In genomic region chr12:125065021-125065752, GRCh38 we compare ENCODE assay signal across 8 cellular contexts. TPM values are rescaled to one million over a fixed set of nuclear protein-coding genes. Genes with fewer than 3 reads are reported as not detected.
A peak's percentile ranks its signal among the peaks of the same experiment; 100 is the strongest.
DNase-seq lines count a peak whose midpoint lies in the region; ATAC-seq and TF ChIP-seq lines count a peak whose summit lies in the region.

A gene with protein sequence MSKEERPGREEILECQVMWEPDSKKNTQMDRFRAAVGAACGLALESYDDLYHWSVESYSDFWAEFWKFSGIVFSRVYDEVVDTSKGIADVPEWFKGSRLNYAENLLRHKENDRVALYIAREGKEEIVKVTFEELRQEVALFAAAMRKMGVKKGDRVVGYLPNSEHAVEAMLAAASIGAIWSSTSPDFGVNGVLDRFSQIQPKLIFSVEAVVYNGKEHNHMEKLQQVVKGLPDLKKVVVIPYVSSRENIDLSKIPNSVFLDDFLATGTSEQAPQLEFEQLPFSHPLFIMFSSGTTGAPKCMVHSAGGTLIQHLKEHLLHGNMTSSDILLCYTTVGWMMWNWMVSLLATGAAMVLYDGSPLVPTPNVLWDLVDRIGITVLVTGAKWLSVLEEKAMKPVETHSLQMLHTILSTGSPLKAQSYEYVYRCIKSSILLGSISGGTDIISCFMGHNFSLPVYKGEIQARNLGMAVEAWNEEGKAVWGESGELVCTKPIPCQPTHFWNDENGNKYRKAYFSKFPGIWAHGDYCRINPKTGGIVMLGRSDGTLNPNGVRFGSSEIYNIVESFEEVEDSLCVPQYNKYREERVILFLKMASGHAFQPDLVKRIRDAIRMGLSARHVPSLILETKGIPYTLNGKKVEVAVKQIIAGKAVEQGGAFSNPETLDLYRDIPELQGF (plus strand): TSS chr12:125065435. CDS start chr12:125065585, 150 bp downstream.

- peaks cover 4% of the 10 kb centered on the region for H3K36me3 Mint-ChIP-seq in activated naive CD4-positive, alpha-beta T cell treated with anti-CD3 and anti-CD28 coated beads, Interleukin-2, amount 10 ng/mL, durations not matched to agents 7 days and 5 days

- CTCF ChIA-PET in activated naive CD4-positive, alpha-beta T cell treated with anti-CD3 and anti-CD28 coated beads, Interleukin-2, amount 10 ng/mL, durations not matched to agents 7 days and 5 days (lab: Charles Lee), result interaction anchor here (1.4 kb wide), 1 partner anchor 125 kb away, joined by 4 read pairs; no protein-coding TSS in a partner anchor

- H3K9me3 Mint-ChIP-seq in activated naive CD4-positive, alpha-beta T cell treated with anti-CD3 and anti-CD28 coated beads, Interleukin-2, amount 10 ng/mL, durations not matched to agents 7 days and 5 days, result no peaks in the 10 kb centered on the region

- H3K4me1 Mint-ChIP-seq in activated naive CD4-positive, alpha-beta T cell treated with anti-CD3 and anti-CD28 coated beads, Interleukin-2, amount 10 ng/mL, durations not matched to agents 7 days and 5 days, result peaks cover 18% of the 10 kb centered on the region

- H3K4me3 Mint-ChIP-seq in activated naive CD4-positive, alpha-beta T cell treated with anti-CD3 and anti-CD28 coated beads, Interleukin-2, amount 10 ng/mL, durations not matched to agents 7 days and 5 days, result peak within 1 kb of the TSS; percentile 70

- peaks cover 35% of the 10 kb centered on the region for H3K27me3 Mint-ChIP-seq in activated naive CD4-positive, alpha-beta T cell treated with anti-CD3 and anti-CD28 coated beads, Interleukin-2, amount 10 ng/mL, durations not matched to agents 7 days and 5 days

- no peak within 1 kb of the TSS for H3K27ac Mint-ChIP-seq in activated naive CD4-positive, alpha-beta T cell treated with anti-CD3 and anti-CD28 coated beads, Interleukin-2, amount 10 ng/mL, durations not matched to agents 7 days and 5 days

- DNase-seq in GDM1 (lab: John Stamatoyannopoulos, UW), result peak; percentile 18
- DNase-seq in H4 (ENCODE audit: low spot score), result no peak
- DNase-seq in LNCaP clone FGC (ENCODE audit: low read depth), result peak; percentile 41
- DNase-seq in SK-MEL-5 (ENCODE audit: low read depth, low spot score), result peak; percentile 64
- peak; percentile 83 for DNase-seq in activated naive CD4-positive, alpha-beta T cell treated with anti-CD3 and anti-CD28 coated beads, Interleukin-2, amount 10 ng/mL, durations not matched to agents 7 days and 5 days
- DNase-seq in globus pallidus (ENCODE audit: low spot score), result peak; percentile 80
- peak; percentile 36 for DNase-seq in omental fat pad (ENCODE audit: low spot score)

- in situ Hi-C loops in SK-MEL-5 (cut with HindIII; ENCODE audit: low pct_unique_long_range_greater_than_20kb, low sequenced_read_pairs), result no loop called here

- TF ChIP-seq CTCF in LNCaP clone FGC (IDR thresholded peaks at IDR 0.05; ENCODE audit: control insufficient read depth, extremely low read depth, insufficient read depth) (0 out of 2 replicates have a peak, but pooled peaks have one; percentile 21), omental fat pad (IDR thresholded peaks at IDR 0.05) (no peak)

- peak within 1 kb of the TSS; percentile 36 for H3K27ac ChIP-seq in temporal lobe (ENCODE audit: low read depth, low read length)

- peak; percentile 97 for ATAC-seq in omental fat pad (ENCODE audit: low FRiP score)

- peak within 1 kb of the TSS; percentile 91 for H3K4me3 ChIP-seq in LNCaP clone FGC (ENCODE audit: low read depth, low read length)

RNA-seq across cellular contexts. Expression of the gene that starts here (rescaled TPM):
- 21.4 and 26.6 TPM in 2 replicates for total RNA-seq in H4 (2014; rRNA removed; shearing (Covaris generic))
- total RNA-seq in SK-MEL-5 (2014; rRNA removed; shearing (Covaris generic)), result 13.0 and 13.8 TPM in 2 replicates
- polyA plus RNA-seq in SK-MEL-5 (2015; cell fraction: cytosol; rRNA removed), result 15.4 and 26.6 TPM in 2 replicates
- polyA plus RNA-seq in SK-MEL-5 (2015; cell fraction: nucleus; rRNA removed), result 18.4 and 18.9 TPM in 2 replicates
- 10 to 100 TPM; 20.3 to 55.5 (median 33.5) TPM for total RNA-seq in omental fat pad
- 24.3 TPM for total RNA-seq in temporal lobe
